In genomic region chr1:148334339-148335130, GRCh38 we compare ENCODE assay signal across 1 cellular context.
TF ChIP-seq lines count a peak whose summit lies in the region.

No MANE protein-coding gene starts in this region.

TF ChIP-seq in K562, 482 proteins besides CTCF, POLR2A, EP300 and RAD21 (continued from another document and continues in another):
- TF ChIP-seq ZBTB9 (CRISPR knock-in tag; IDR thresholded peaks at IDR 0.05): peak; percentile 97
- peak; percentile 73; the same call in 1 of the 2 replicates for TF ChIP-seq NR1H2 (CRISPR knock-in tag; IDR thresholded peaks at IDR 0.05)
- TF ChIP-seq TEAD4 (IDR thresholded peaks at IDR 0.05; ENCODE audit: low read length): peak; percentile 95
- no peak for TF ChIP-seq TEAD4 (CRISPR knock-in tag; IDR thresholded peaks at IDR 0.05; ENCODE audit: borderline replicate concordance)
- peak; percentile 100 for TF ChIP-seq GTF2E2 (tag; IDR thresholded peaks at IDR 0.05)
- TF ChIP-seq RFX1 (IDR thresholded peaks at IDR 0.05): peak; percentile 39
- TF ChIP-seq ZKSCAN3 (CRISPR knock-in tag; IDR thresholded peaks at IDR 0.05): 0 out of 2 replicates have a peak, but pooled peaks have one; percentile 38
- TF ChIP-seq GABPB2 (CRISPR knock-in tag; conservative IDR thresholded peaks at IDR 0.05): peak; percentile 89; the same call in 1 of the 2 replicates
- TF ChIP-seq SOX6 (IDR thresholded peaks at IDR 0.05): peak; percentile 78
- TF ChIP-seq KAT7 (CRISPR knock-in tag; IDR thresholded peaks at IDR 0.05; ENCODE audit: borderline replicate concordance): no peak; the same call in 1 of the 2 replicates
- peak; percentile 70; the same call in 1 of the 2 replicates for TF ChIP-seq ZNF280B (CRISPR knock-in tag; IDR thresholded peaks at IDR 0.05)
- TF ChIP-seq SAFB2 (IDR thresholded peaks at IDR 0.05; ENCODE audit: borderline replicate concordance, low read depth, low read length, severe bottlenecking): no peak
- peak; percentile 95 for TF ChIP-seq HEY1 (CRISPR knock-in tag; IDR thresholded peaks at IDR 0.05; ENCODE audit: borderline replicate concordance)
- peak; percentile 91 to 100 for TF ChIP-seq BCLAF1 (IDR thresholded peaks at IDR 0.05; ENCODE audit: borderline replicate concordance in 1 of 2, control insufficient read depth in 1 of 2, low read depth in 2 of 2, low read length in 1 of 2)
- peak in 1 of 2 experiments; percentile 98; a peak in 2 of 4 replicates for TF ChIP-seq MLX (CRISPR knock-in tag; conservative IDR thresholded peaks at IDR 0.05)
- TF ChIP-seq FOXK2 (conservative IDR thresholded peaks at IDR 0.05 in 1 of 2, IDR thresholded peaks at IDR 0.05 in 1 of 2; ENCODE audit: low read depth in 2 of 2): peak; percentile 33 to 66
- peak; percentile 89 for TF ChIP-seq NFXL1 (CRISPR knock-in tag; IDR thresholded peaks at IDR 0.05)
- 0 out of 2 replicates have a peak, but pooled peaks have one; percentile 34 for TF ChIP-seq HOMEZ (CRISPR knock-in tag; IDR thresholded peaks at IDR 0.05)
- no peak; the same call in 1 of the 2 replicates for TF ChIP-seq TCF3 (CRISPR knock-in tag; IDR thresholded peaks at IDR 0.05)
- TF ChIP-seq MBD2 (IDR thresholded peaks at IDR 0.05; ENCODE audit: borderline replicate concordance, low read depth): peak; percentile 98
- no peak for TF ChIP-seq PRMT5 (CRISPR knock-in tag; IDR thresholded peaks at IDR 0.05)
- TF ChIP-seq NR2F6 (CRISPR knock-in tag; IDR thresholded peaks at IDR 0.05): peak; percentile 93; the same call in 1 of the 2 replicates
- peak; percentile 100 for TF ChIP-seq SUPT5H (IDR thresholded peaks at IDR 0.05)
- TF ChIP-seq LCOR (CRISPR knock-in tag; IDR thresholded peaks at IDR 0.05): peak; percentile 96
- peak; percentile 22; the same call in 1 of the 2 replicates for TF ChIP-seq EGR1 (conservative IDR thresholded peaks at IDR 0.05)
- TF ChIP-seq SAFB (IDR thresholded peaks at IDR 0.05; ENCODE audit: borderline replicate concordance, low read depth, low read length): peak; percentile 85
- peak; percentile 82; the same call in 1 of the 2 replicates for TF ChIP-seq PHTF2 (CRISPR knock-in tag; IDR thresholded peaks at IDR 0.05)
- peak; percentile 80 for TF ChIP-seq NR2C2 (CRISPR knock-in tag; IDR thresholded peaks at IDR 0.05)
- peak; percentile 72 for TF ChIP-seq NR2C2 (tag; IDR thresholded peaks at IDR 0.05)
- TF ChIP-seq NRF1 (conservative IDR thresholded peaks at IDR 0.05 in 1 of 2, IDR thresholded peaks at IDR 0.05 in 1 of 2): peak; percentile 34 to 53; a peak in 3 of 4 replicates
- TF ChIP-seq MTA1 (IDR thresholded peaks at IDR 0.05; ENCODE audit: borderline replicate concordance): peak; percentile 98
- TF ChIP-seq JUN (IDR thresholded peaks at IDR 0.05; ENCODE audit: borderline replicate concordance, low read depth, low read length): no peak
- TF ChIP-seq JUN (CRISPR knock-in tag; IDR thresholded peaks at IDR 0.05; ENCODE audit: borderline replicate concordance): peak; percentile 43; the same call in 1 of the 2 replicates
- peak; percentile 98 for TF ChIP-seq CREM (IDR thresholded peaks at IDR 0.05; ENCODE audit: low read depth)
- TF ChIP-seq DNMT1 (IDR thresholded peaks at IDR 0.05): no peak
- TF ChIP-seq, protein P1, sequence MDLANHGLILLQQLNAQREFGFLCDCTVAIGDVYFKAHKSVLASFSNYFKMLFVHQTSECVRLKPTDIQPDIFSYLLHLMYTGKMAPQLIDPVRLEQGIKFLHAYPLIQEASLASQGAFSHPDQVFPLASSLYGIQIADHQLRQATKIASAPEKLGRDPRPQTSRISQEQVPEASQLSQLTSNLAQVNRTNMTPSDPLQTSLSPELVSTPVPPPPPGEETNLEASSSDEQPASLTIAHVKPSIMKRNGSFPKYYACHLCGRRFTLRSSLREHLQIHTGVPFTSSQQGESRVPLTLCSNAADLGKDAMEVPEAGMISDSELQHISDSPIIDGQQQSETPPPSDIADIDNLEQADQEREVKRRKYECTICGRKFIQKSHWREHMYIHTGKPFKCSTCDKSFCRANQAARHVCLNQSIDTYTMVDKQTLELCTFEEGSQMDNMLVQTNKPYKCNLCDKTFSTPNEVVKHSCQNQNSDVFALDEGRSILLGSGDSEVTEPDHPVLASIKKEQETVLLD (IDR thresholded peaks at IDR 0.05): peak; percentile 31; the same call in 1 of the 2 replicates
- TF ChIP-seq, protein P2, sequence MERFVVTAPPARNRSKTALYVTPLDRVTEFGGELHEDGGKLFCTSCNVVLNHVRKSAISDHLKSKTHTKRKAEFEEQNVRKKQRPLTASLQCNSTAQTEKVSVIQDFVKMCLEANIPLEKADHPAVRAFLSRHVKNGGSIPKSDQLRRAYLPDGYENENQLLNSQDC (CRISPR knock-in tag; IDR thresholded peaks at IDR 0.05): peak; percentile 99
- no peak for TF ChIP-seq MTA2 (IDR thresholded peaks at IDR 0.05; ENCODE audit: low read depth)
- no peak for TF ChIP-seq ZNF407 (IDR thresholded peaks at IDR 0.05; ENCODE audit: low read depth)
- no peak for TF ChIP-seq NR2C1 (IDR thresholded peaks at IDR 0.05)
- TF ChIP-seq NR2C1 (tag; IDR thresholded peaks at IDR 0.05): peak; percentile 52; the same call in 1 of the 2 replicates
- TF ChIP-seq FOSL1 (tag; conservative IDR thresholded peaks at IDR 0.05): peak; percentile 47; the same call in 1 of the 2 replicates
- TF ChIP-seq, protein P3, sequence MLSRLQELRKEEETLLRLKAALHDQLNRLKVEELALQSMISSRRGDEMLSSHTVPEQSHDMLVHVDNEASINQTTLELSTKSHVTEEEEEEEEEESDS (CRISPR knock-in tag; IDR thresholded peaks at IDR 0.05): peak; percentile 95
- no peak for TF ChIP-seq ZNF584 (CRISPR knock-in tag; IDR thresholded peaks at IDR 0.05; ENCODE audit: low read depth)
- TF ChIP-seq TAF9B (IDR thresholded peaks at IDR 0.05; ENCODE audit: partially characterized antibody): peak; percentile 98
- peak; percentile 100 for TF ChIP-seq RBM39 (optimal IDR thresholded peaks at IDR 0.05; ENCODE audit: low read depth, low read length)
- peak; percentile 96 for TF ChIP-seq NBN (IDR thresholded peaks at IDR 0.05; ENCODE audit: low read depth)
- peak; percentile 27; the same call in 1 of the 2 replicates for TF ChIP-seq BRD4 (IDR thresholded peaks at IDR 0.05)
- TF ChIP-seq NCOR1 (IDR thresholded peaks at IDR 0.05): peak; percentile 94
- peak; percentile 90; the same call in 1 of the 2 replicates for TF ChIP-seq ZNF212 (CRISPR knock-in tag; IDR thresholded peaks at IDR 0.05)
- no peak for TF ChIP-seq TAF15 (IDR thresholded peaks at IDR 0.05; ENCODE audit: low read depth, low read length)
- peak; percentile 100 for TF ChIP-seq POLR2AphosphoS5 (IDR thresholded peaks at IDR 0.05; ENCODE audit: control insufficient read depth, insufficient read depth, low read depth, low read length)
